1 cellular context compared by ENCODE assay signal in the genomic region with DNA sequence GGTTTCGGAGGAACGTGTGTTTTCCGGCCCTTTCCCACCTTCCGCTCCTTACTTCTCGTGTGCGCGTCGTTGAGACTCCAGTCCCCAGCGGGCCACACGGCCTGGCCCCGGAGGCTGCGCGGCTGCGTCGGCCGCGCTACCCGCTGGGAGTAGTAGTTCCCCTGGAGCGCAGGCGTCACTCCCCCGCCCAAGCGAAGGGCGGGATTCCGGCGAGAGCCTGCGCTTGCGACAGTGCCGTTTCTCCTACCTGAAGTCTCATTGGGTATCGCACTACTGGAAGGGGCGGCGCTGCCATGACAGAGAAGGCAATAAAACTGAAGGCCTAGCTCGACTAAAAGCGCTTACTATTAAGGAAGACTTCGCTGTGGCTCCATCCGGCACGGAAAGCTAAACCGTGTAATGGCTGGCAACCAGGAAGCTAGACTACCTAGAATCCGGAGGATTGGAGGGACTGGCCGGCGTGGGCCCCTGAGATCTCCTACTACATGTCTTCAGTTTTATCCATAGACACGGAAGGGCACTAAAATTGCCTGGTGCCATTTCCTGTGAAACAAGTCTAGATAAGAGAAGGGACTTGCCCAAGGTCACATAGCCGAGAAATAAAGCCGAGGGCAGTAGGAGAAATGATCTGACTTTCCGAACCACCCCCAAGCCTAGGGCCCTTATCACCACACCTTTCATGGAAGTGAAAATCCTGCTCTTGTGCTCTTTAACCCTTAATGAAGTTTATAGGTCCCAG.
A peak's percentile ranks its signal among the peaks of the same experiment; 100 is the strongest.
TF ChIP-seq lines count a peak whose summit lies in the region.

No MANE protein-coding gene starts in this region.

TF ChIP-seq in A549, 52 proteins besides CTCF, POLR2A, EP300 and RAD21 (continued from another document):
- TF ChIP-seq, protein P1, sequence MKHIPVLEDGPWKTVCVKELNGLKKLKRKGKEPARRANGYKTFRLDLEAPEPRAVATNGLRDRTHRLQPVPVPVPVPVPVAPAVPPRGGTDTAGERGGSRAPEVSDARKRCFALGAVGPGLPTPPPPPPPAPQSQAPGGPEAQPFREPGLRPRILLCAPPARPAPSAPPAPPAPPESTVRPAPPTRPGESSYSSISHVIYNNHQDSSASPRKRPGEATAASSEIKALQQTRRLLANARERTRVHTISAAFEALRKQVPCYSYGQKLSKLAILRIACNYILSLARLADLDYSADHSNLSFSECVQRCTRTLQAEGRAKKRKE (CRISPR knock-in tag; IDR thresholded peaks at IDR 0.05; ENCODE audit: low read depth), result no peak
- TF ChIP-seq, protein P2, sequence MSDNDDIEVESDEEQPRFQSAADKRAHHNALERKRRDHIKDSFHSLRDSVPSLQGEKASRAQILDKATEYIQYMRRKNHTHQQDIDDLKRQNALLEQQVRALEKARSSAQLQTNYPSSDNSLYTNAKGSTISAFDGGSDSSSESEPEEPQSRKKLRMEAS (IDR thresholded peaks at IDR 0.05), result no peak
- TF ChIP-seq ZFP36 (IDR thresholded peaks at IDR 0.05; ENCODE audit: borderline replicate concordance, partially characterized antibody) (no peak), JUNB (IDR thresholded peaks at IDR 0.05) (no peak), BHLHE40 (IDR thresholded peaks at IDR 0.05; ENCODE audit: low read depth, low read length) (no peak), CBX2 (IDR thresholded peaks at IDR 0.05; ENCODE audit: borderline replicate concordance, low read depth) (no peak), SREBF2 (IDR thresholded peaks at IDR 0.05) (no peak), RNF2 (IDR thresholded peaks at IDR 0.05; ENCODE audit: borderline replicate concordance, low read depth) (no peak), POLR2AphosphoS2 (conservative IDR thresholded peaks at IDR 0.05; ENCODE audit: low read length) (no peak), ZSCAN20 (CRISPR knock-in tag; IDR thresholded peaks at IDR 0.05) (no peak), JUN (IDR thresholded peaks at IDR 0.05) (no peak; a peak in 1 of 5 replicates), PHF8 (IDR thresholded peaks at IDR 0.05; ENCODE audit: borderline replicate concordance, low read depth) (no peak; the same call in 1 of the 2 replicates), FOXS1 (CRISPR knock-in tag; IDR thresholded peaks at IDR 0.05) (no peak), MAZ (IDR thresholded peaks at IDR 0.05; ENCODE audit: borderline replicate concordance, low read depth, low read length) (peak; percentile 79; the same call in 1 of the 2 replicates), FOSB (CRISPR knock-in tag; IDR thresholded peaks at IDR 0.05) (0 out of 2 replicates have a peak, but pooled peaks have one; percentile 46), CHD4 (IDR thresholded peaks at IDR 0.05; ENCODE audit: borderline replicate concordance) (no peak), KDM1A (IDR thresholded peaks at IDR 0.05; ENCODE audit: low read depth) (no peak), ZNF302 (CRISPR knock-in tag; IDR thresholded peaks at IDR 0.05) (no peak), RARB (CRISPR knock-in tag; IDR thresholded peaks at IDR 0.05) (no peak), ZC3H11A (IDR thresholded peaks at IDR 0.05) (no peak), CBX8 (IDR thresholded peaks at IDR 0.05) (no peak), GATA3 (IDR thresholded peaks at IDR 0.05; ENCODE audit: borderline replicate concordance) (no peak; the same call in 1 of the 2 replicates), NR3C1 (IDR thresholded peaks at IDR 0.05) (no peak)
- TF ChIP-seq, protein P3, sequence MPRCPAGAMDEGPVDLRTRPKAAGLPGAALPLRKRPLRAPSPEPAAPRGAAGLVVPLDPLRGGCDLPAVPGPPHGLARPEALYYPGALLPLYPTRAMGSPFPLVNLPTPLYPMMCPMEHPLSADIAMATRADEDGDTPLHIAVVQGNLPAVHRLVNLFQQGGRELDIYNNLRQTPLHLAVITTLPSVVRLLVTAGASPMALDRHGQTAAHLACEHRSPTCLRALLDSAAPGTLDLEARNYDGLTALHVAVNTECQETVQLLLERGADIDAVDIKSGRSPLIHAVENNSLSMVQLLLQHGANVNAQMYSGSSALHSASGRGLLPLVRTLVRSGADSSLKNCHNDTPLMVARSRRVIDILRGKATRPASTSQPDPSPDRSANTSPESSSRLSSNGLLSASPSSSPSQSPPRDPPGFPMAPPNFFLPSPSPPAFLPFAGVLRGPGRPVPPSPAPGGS (IDR thresholded peaks at IDR 0.05), result peak; percentile 60; the same call in 1 of the 3 replicates
- TF ChIP-seq, protein P4, sequence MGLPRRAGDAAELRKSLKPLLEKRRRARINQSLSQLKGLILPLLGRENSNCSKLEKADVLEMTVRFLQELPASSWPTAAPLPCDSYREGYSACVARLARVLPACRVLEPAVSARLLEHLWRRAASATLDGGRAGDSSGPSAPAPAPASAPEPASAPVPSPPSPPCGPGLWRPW (IDR thresholded peaks at IDR 0.05), result no peak
- TF ChIP-seq, protein P5, sequence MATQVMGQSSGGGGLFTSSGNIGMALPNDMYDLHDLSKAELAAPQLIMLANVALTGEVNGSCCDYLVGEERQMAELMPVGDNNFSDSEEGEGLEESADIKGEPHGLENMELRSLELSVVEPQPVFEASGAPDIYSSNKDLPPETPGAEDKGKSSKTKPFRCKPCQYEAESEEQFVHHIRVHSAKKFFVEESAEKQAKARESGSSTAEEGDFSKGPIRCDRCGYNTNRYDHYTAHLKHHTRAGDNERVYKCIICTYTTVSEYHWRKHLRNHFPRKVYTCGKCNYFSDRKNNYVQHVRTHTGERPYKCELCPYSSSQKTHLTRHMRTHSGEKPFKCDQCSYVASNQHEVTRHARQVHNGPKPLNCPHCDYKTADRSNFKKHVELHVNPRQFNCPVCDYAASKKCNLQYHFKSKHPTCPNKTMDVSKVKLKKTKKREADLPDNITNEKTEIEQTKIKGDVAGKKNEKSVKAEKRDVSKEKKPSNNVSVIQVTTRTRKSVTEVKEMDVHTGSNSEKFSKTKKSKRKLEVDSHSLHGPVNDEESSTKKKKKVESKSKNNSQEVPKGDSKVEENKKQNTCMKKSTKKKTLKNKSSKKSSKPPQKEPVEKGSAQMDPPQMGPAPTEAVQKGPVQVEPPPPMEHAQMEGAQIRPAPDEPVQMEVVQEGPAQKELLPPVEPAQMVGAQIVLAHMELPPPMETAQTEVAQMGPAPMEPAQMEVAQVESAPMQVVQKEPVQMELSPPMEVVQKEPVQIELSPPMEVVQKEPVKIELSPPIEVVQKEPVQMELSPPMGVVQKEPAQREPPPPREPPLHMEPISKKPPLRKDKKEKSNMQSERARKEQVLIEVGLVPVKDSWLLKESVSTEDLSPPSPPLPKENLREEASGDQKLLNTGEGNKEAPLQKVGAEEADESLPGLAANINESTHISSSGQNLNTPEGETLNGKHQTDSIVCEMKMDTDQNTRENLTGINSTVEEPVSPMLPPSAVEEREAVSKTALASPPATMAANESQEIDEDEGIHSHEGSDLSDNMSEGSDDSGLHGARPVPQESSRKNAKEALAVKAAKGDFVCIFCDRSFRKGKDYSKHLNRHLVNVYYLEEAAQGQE (IDR thresholded peaks at IDR 0.05), result peak; percentile 42
- TF ChIP-seq, protein P6, sequence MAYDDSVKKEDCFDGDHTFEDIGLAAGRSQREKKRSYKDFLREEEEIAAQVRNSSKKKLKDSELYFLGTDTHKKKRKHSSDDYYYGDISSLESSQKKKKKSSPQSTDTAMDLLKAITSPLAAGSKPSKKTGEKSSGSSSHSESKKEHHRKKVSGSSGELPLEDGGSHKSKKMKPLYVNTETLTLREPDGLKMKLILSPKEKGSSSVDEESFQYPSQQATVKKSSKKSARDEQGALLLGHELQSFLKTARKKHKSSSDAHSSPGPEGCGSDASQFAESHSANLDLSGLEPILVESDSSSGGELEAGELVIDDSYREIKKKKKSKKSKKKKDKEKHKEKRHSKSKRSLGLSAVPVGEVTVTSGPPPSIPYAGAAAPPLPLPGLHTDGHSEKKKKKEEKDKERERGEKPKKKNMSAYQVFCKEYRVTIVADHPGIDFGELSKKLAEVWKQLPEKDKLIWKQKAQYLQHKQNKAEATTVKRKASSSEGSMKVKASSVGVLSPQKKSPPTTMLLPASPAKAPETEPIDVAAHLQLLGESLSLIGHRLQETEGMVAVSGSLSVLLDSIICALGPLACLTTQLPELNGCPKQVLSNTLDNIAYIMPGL (CRISPR knock-in tag; IDR thresholded peaks at IDR 0.05; ENCODE audit: borderline replicate concordance), result no peak
- TF ChIP-seq, protein P7, sequence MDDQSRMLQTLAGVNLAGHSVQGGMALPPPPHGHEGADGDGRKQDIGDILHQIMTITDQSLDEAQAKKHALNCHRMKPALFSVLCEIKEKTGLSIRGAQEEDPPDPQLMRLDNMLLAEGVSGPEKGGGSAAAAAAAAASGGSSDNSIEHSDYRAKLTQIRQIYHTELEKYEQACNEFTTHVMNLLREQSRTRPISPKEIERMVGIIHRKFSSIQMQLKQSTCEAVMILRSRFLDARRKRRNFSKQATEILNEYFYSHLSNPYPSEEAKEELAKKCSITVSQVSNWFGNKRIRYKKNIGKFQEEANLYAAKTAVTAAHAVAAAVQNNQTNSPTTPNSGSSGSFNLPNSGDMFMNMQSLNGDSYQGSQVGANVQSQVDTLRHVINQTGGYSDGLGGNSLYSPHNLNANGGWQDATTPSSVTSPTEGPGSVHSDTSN (IDR thresholded peaks at IDR 0.05), result 0 out of 2 replicates have a peak, but pooled peaks have one; percentile 8
- TF ChIP-seq, protein P8, sequence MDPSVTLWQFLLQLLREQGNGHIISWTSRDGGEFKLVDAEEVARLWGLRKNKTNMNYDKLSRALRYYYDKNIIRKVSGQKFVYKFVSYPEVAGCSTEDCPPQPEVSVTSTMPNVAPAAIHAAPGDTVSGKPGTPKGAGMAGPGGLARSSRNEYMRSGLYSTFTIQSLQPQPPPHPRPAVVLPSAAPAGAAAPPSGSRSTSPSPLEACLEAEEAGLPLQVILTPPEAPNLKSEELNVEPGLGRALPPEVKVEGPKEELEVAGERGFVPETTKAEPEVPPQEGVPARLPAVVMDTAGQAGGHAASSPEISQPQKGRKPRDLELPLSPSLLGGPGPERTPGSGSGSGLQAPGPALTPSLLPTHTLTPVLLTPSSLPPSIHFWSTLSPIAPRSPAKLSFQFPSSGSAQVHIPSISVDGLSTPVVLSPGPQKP (IDR thresholded peaks at IDR 0.05; ENCODE audit: low read depth, low read length), result no peak
